Comparison of ENCODE assay signal across 2 cellular contexts in the genomic region with DNA sequence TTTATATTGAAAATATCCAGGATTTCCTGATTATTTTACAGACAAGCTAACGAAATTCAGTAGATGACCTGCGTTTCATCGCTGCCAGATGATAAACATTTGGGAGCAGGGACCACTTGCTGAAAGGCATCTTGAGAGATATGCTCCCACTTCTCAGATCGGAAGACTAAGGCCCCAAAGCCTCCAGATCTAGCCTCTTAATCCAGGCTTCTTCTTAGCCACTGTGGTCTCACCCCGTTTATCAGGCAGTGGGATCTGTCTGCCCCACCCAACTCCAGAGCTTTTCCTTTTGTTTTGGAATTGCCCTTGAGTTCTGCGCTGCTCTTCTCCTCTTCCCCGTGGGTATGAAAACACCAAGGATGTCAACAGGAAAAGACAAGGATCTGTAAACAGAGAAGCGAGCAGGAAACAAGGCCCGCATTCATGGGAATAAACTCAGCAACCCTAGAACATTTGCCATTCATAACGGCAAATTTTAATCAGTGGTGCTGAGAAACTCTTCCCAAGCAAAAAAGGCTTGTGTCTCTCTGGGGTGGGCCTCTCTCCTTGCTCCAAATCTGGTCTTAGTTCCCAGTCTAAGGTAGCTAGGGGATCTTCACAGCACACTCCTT.
TF ChIP-seq lines count a peak whose summit lies in the region.

No MANE protein-coding gene starts in this region.

TF ChIP-seq in H1, 55 proteins besides CTCF, POLR2A, EP300 and RAD21:
- TF ChIP-seq HDAC2 (IDR thresholded peaks at IDR 0.05; ENCODE audit: borderline replicate concordance in 1 of 2, low read depth in 2 of 2, low read length in 2 of 2), result 0 out of 4 replicates have a peak, but pooled peaks of 1 of the 2 experiments have one; percentile 52
- TF ChIP-seq POLR2AphosphoS5 (IDR thresholded peaks at IDR 0.05; ENCODE audit: low read depth, low read length), result no peak
- no peak for TF ChIP-seq MAFK (IDR thresholded peaks at IDR 0.05; ENCODE audit: low read depth, low read length)
TF ChIP-seq in H1: peak in this region for 1.

TF ChIP-seq in HEK293T, 16 proteins besides CTCF, POLR2A, EP300 and RAD21:
- TF ChIP-seq TARDBP (IDR thresholded peaks at IDR 0.05), result no peak
